Comparison of ENCODE assay signal across 19 cellular contexts in genomic region chr17:48721009-48721402, GRCh38. TPM values are rescaled to one million over a fixed set of nuclear protein-coding genes. Genes with fewer than 3 reads are reported as not detected.
DNase-seq lines count a peak whose midpoint lies in the region; ATAC-seq and TF ChIP-seq lines count a peak whose summit lies in the region.
"Had no signal": no experiment of that assay in that cellular context is flagged by ENCODE, and none has a peak within 500 bp of the region (broad histone marks: within the 10 kb centered on the region; RNA-seq: fewer than 3 reads in every experiment).

No MANE protein-coding gene starts in this region.

- no peaks in the 10 kb centered on the region for H3K4me1 ChIP-seq in colonic mucosa

- H3K27me3 ChIP-seq in MG63 (no peaks in the 10 kb centered on the region), colonic mucosa (peaks cover 43% of the 10 kb centered on the region), dorsolateral prefrontal cortex (peaks cover 39 to 100% (median 100%) of the 10 kb centered on the region in 45 donors)

- DNase-seq in MG63 (peak; percentile 36), colonic mucosa (peak; percentile 47), neural crest cell (ENCODE audit: low read depth, low spot score) (no peak), dorsolateral prefrontal cortex (no peak)
- DNase-seq in effector memory CD8-positive, alpha-beta T cell: no peak
- no peak for DNase-seq in activated CD4-positive, alpha-beta T cell treated with anti-CD3 and anti-CD28 coated beads, Interleukin-2, amount 50 U/mL, for 48 hours
- DNase-seq: ACHN; AML-193; CD4-positive, CD25-positive, alpha-beta regulatory T cell; HCEC 1CT; NCI-H1048; NCI-H146; NCI-H2081; NCI-H2227 treated with DMSO at 0.1 percent for 48 hours; NCI-H524 had no signal

- H3K9ac ChIP-seq in colonic mucosa (ENCODE audit: low read depth in 2 of 2, low read length in 2 of 2): no peak overlapping the region

- H3K27ac Mint-ChIP-seq in neural crest cell (ENCODE audit: unreplicated experiment): no peak overlapping the region
- no peak overlapping the region for H3K27ac Mint-ChIP-seq in effector memory CD8-positive, alpha-beta T cell

- TF ChIP-seq CTCF in C4-2B (conservative IDR thresholded peaks at IDR 0.05): no peak
- TF ChIP-seq CTCF in colonic mucosa (IDR thresholded peaks at IDR 0.05): no peak
- no peak for TF ChIP-seq CTCF in neural crest cell (conservative IDR thresholded peaks at IDR 0.05)
- no peak for TF ChIP-seq CTCF in dorsolateral prefrontal cortex (IDR thresholded peaks at IDR 0.05 in 54 of 56, conservative IDR thresholded peaks at IDR 0.05 in 2 of 56; ENCODE audit: low read depth in 1 of 56, partially characterized antibody in 56 of 56)

- peaks cover 100% of the 10 kb centered on the region for H3K27me3 Mint-ChIP-seq in neural crest cell (ENCODE audit: low read depth)
- peaks cover 87 to 100% of the 10 kb centered on the region in 2 donors for H3K27me3 Mint-ChIP-seq in effector memory CD8-positive, alpha-beta T cell

- no peaks in the 10 kb centered on the region for H3K9me3 ChIP-seq in MG63
- H3K9me3 ChIP-seq in colonic mucosa: no peaks in the 10 kb centered on the region

- H3K36me3 ChIP-seq in MG63 (no peaks in the 10 kb centered on the region; the same call in 1 of the 2 replicates), colonic mucosa (no peaks in the 10 kb centered on the region)

- peak overlapping the region; percentile 7 for H3K4me3 Mint-ChIP-seq in neural crest cell
- no peak overlapping the region for H3K4me3 Mint-ChIP-seq in effector memory CD8-positive, alpha-beta T cell

- intact Hi-C loops in colonic mucosa (cut with DNase I): loop anchor here (5.0 kb wide), 2 partner anchors 79 to 156 kb away; no protein-coding TSS in a partner anchor
- intact Hi-C loops in dorsolateral prefrontal cortex (cut with DNase I): no loop called here

- H3K27ac ChIP-seq in C4-2B (peak overlapping the region; percentile 98), colonic mucosa (peak overlapping the region; percentile 85), dorsolateral prefrontal cortex (no peak overlapping the region)
- H3K27ac ChIP-seq: HL-60 had no signal

- no peaks in the 10 kb centered on the region for H3K9me3 Mint-ChIP-seq in neural crest cell
- no peaks in the 10 kb centered on the region for H3K9me3 Mint-ChIP-seq in effector memory CD8-positive, alpha-beta T cell

- no peak for ATAC-seq in GM18873 (IDR thresholded peaks at IDR 0.05; ENCODE audit: low FRiP score, unreplicated experiment)
- no peak for ATAC-seq in effector memory CD8-positive, alpha-beta T cell (replicated peaks)
- ATAC-seq: SK-N-SH treated with all-trans-retinoic acid at 6 μM for 48 hours had no signal

- H3K36me3 Mint-ChIP-seq in neural crest cell (ENCODE audit: low read depth): no peaks in the 10 kb centered on the region
- peaks cover 41% of the 10 kb centered on the region for H3K36me3 Mint-ChIP-seq in effector memory CD8-positive, alpha-beta T cell (ENCODE audit: insufficient read depth)
- H3K36me3 Mint-ChIP-seq: CD4-positive, CD25-positive, alpha-beta regulatory T cell had no signal

- H3K4me3 ChIP-seq in MG63 (no peak overlapping the region), colonic mucosa (peak overlapping the region; percentile 45), dorsolateral prefrontal cortex (no peak overlapping the region)

- H3K4me1 Mint-ChIP-seq in neural crest cell: peaks cover 18% of the 10 kb centered on the region
- H3K4me1 Mint-ChIP-seq in effector memory CD8-positive, alpha-beta T cell (ENCODE audit: low read depth in 2 of 2): peaks cover 26% of the 10 kb centered on the region in 2 donors

RNA-seq across cellular contexts. Expression of gene PRAC1, which starts 1.3 kb away (rescaled TPM):
- total RNA-seq in MG63 (2014; rRNA removed; shearing (Covaris generic); ENCODE audit: low replicate concordance): not detected in 2 replicates
- total RNA-seq in colonic mucosa (100 to 1,000 TPM; 237 to 328 TPM), neural crest cell (not detected in 2 replicates), dorsolateral prefrontal cortex (not detected)
- total RNA-seq: CD4-positive, CD25-positive, alpha-beta regulatory T cell had no signal

RNA-seq across cellular contexts. Expression of gene PRAC2, which starts 2.0 kb away (rescaled TPM):
- total RNA-seq in MG63 (2014; rRNA removed; shearing (Covaris generic); ENCODE audit: low replicate concordance): 5.0 TPM in 1 of 2 replicates, not detected in the other
- 10 to 100 TPM; 12.9 to 19.4 TPM for total RNA-seq in colonic mucosa
- not detected in 2 replicates for total RNA-seq in neural crest cell
- total RNA-seq in dorsolateral prefrontal cortex: not detected
- total RNA-seq: CD4-positive, CD25-positive, alpha-beta regulatory T cell had no signal

RNA-seq across cellular contexts. Expression of gene HOXB13, which starts 7.5 kb away (rescaled TPM):
- 6.1 and 10.2 TPM in 2 replicates for total RNA-seq in MG63 (2014; rRNA removed; shearing (Covaris generic); ENCODE audit: low replicate concordance)
- total RNA-seq in colonic mucosa: 100 to 1,000 TPM in 1 of 2 donors, 10 to 100 TPM in 1; 82.9 to 122 TPM
- not detected in 2 replicates for total RNA-seq in neural crest cell
- total RNA-seq in dorsolateral prefrontal cortex: not detected
- total RNA-seq: CD4-positive, CD25-positive, alpha-beta regulatory T cell had no signal

Comparison
In these comparisons a context has a peak if more than half of its experiments do, and no peak if none do; other contexts are left out.
1. H3K27ac ChIP-seq: peak in C4-2B (single experiment) and colonic mucosa (single experiment); none in dorsolateral prefrontal cortex (0 of 59).
2. DNase-seq: peak in MG63 (single experiment) and colonic mucosa (single experiment); none in neural crest cell (single experiment), dorsolateral prefrontal cortex (0 of 10), effector memory CD8-positive, alpha-beta T cell (0 of 3) and activated CD4-positive, alpha-beta T cell treated with anti-CD3 and anti-CD28 coated beads, Interleukin-2, amount 50 U/mL, for 48 hours (0 of 2).
3. RNA of gene PRAC1, which starts 1.3 kb away (total RNA-seq): 237 to 328 TPM in colonic mucosa; not detected in MG63, not detected in neural crest cell and not detected in dorsolateral prefrontal cortex; every median in the first group is over 100 times any median in the second.